Comparison of ENCODE assay signal across 1 cellular context in genomic region chr3:64687381-64687780, GRCh38.
TF ChIP-seq lines count a peak whose summit lies in the region.

No MANE protein-coding gene starts in this region.

TF ChIP-seq in IMR-90, 13 proteins besides CTCF, POLR2A, EP300 and RAD21:
- TF ChIP-seq CHD1 (IDR thresholded peaks at IDR 0.05; ENCODE audit: low read depth, low read length) (no peak), BHLHE40 (IDR thresholded peaks at IDR 0.05; ENCODE audit: low read depth, low read length) (no peak), FOS (IDR thresholded peaks at IDR 0.05; ENCODE audit: low read depth, low read length) (no peak), MAZ (IDR thresholded peaks at IDR 0.05; ENCODE audit: borderline replicate concordance, low read depth, low read length) (no peak), ELK1 (IDR thresholded peaks at IDR 0.05; ENCODE audit: borderline replicate concordance, low read depth, low read length) (no peak), RFX5 (IDR thresholded peaks at IDR 0.05; ENCODE audit: low read depth, low read length) (no peak), MAFK (IDR thresholded peaks at IDR 0.05; ENCODE audit: low read depth, low read length) (no peak), SMC3 (IDR thresholded peaks at IDR 0.05; ENCODE audit: low read depth, low read length) (no peak), NFE2L2 (IDR thresholded peaks at IDR 0.05; ENCODE audit: low read depth, low read length) (no peak), CEBPB (IDR thresholded peaks at IDR 0.05; ENCODE audit: low read depth, low read length) (no peak), MXI1 (IDR thresholded peaks at IDR 0.05; ENCODE audit: borderline replicate concordance, low read depth, low read length) (no peak), USF2 (IDR thresholded peaks at IDR 0.05; ENCODE audit: low read depth, low read length) (no peak), RCOR1 (IDR thresholded peaks at IDR 0.05; ENCODE audit: insufficient replicate concordance, low read length) (no peak)
